In the genomic region with DNA sequence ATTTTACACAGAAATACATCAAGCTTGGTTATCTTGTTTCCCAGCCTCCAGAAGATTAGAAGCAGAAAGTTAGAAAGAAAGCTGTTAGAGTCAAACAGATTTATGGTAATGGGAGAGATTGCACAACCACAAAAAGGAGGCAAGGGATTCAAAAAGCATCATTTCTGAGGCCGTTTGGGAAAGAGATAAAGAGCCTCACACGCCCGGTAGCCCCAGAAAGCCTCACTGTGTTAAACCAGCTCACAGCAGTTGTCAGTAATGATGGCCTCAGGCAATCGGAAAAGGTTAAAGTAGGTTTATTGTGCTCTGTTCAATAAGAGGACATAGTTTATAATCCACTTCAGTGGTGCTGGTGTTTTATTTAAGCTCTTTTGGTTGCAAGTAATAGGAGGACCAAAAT, we compare ENCODE assay signal across 19 cellular contexts.
A peak's percentile ranks its signal among the peaks of the same experiment; 100 is the strongest.
DNase-seq lines count a peak whose midpoint lies in the region; ATAC-seq, FAIRE-seq and TF ChIP-seq lines count a peak whose summit lies in the region.
"Had no signal": no experiment of that assay in that cellular context is flagged by ENCODE, and none has a peak within 500 bp of the region (broad histone marks: within the 10 kb centered on the region; RNA-seq: fewer than 3 reads in every experiment).

No MANE protein-coding gene starts in this region.

- peaks cover 25% of the 10 kb centered on the region for H3K4me1 ChIP-seq in SJCRH30
- H3K4me1 ChIP-seq in neural progenitor cell, result no peaks in the 10 kb centered on the region
- H3K4me1 ChIP-seq in HepG2 (ENCODE audit: insufficient read depth, low read length), result no peaks in the 10 kb centered on the region
- H3K4me1 ChIP-seq: BE2C had no signal

- H3K27ac Mint-ChIP-seq in neural progenitor cell, result no peak overlapping the region
- H3K27ac Mint-ChIP-seq: IgD-negative memory B cell; T-helper 1 cell treated with Interleukin-12 subunit alpha and Interleukin-12 subunit beta and Interleukin-4 antibody, amounts not matched to agents 30 μg/mL and 1 μg/mL, for 36 hours had no signal

- H3K36me3 ChIP-seq in SJCRH30 (no peaks in the 10 kb centered on the region), neural progenitor cell (no peaks in the 10 kb centered on the region), HepG2 (replicated peaks in 1 of 2; ENCODE audit: control insufficient read depth in 1 of 2, insufficient read depth in 2 of 2, low read length in 2 of 2) (no peaks in the 10 kb centered on the region)
- H3K36me3 ChIP-seq: BE2C had no signal

- H4K20me1 ChIP-seq in neural progenitor cell (ENCODE audit: low read depth) (no peaks in the 10 kb centered on the region), HepG2 (ENCODE audit: insufficient read depth, low read length) (no peaks in the 10 kb centered on the region)

- CTCF ChIA-PET in HepG2 (lab: Yijun Ruan, JAX; ENCODE audit: low intra/inter-chr PET ratio, low total read pairs), result no interaction called here

- TF ChIP-seq POLR2A in HepG2 (IDR thresholded peaks at IDR 0.05; ENCODE audit: insufficient read depth in 1 of 2, low read depth in 2 of 2, low read length in 2 of 2), result no peak

- no peaks in the 10 kb centered on the region for H3K27me3 Mint-ChIP-seq in neural progenitor cell (ENCODE audit: insufficient read depth, low read depth)
- H3K27me3 Mint-ChIP-seq: CD4-positive, CD25-positive, alpha-beta regulatory T cell; IgD-negative memory B cell had no signal

- H3K4me1 Mint-ChIP-seq in neural progenitor cell, result peaks cover 14% of the 10 kb centered on the region
- H3K4me1 Mint-ChIP-seq: CD4-positive, CD25-positive, alpha-beta regulatory T cell; IgD-negative memory B cell had no signal

- in situ Hi-C loops in HepG2 (cut with HindIII; ENCODE audit: extremely low pct_ligation_motif_present, low pct_unique_long_range_greater_than_20kb), result no loop called here

- no peak overlapping the region for H3K4me2 ChIP-seq in neural progenitor cell
- no peak overlapping the region for H3K4me2 ChIP-seq in HepG2 (ENCODE audit: low read depth, low read length)
- H3K4me2 ChIP-seq: PC-9 had no signal

- DNase-seq in NCI-H82 (lab: John Stamatoyannopoulos, UW) (peak; percentile 48), NCI-H82 treated with DMSO at 0.1 percent for 48 hours (lab: John Stamatoyannopoulos, UW; ENCODE audit: unreplicated experiment) (no peak), NCI-H2227 (lab: John Stamatoyannopoulos, UW; ENCODE audit: unreplicated experiment) (peak; percentile 58), SJCRH30 (peak; percentile 69 to 90), neural progenitor cell (ENCODE audit: low spot score) (peak; percentile 9), HepG2 (ENCODE audit: low spot score) (no peak), GM03348 (ENCODE audit: low spot score) (no peak)
- DNase-seq in activated T-cell treated with anti-CD3 and anti-CD28 coated beads, Interleukin-2, amount 50 U/mL, for 48 hours, result no peak
- DNase-seq: BE2C; CD4-positive, CD25-positive, alpha-beta regulatory T cell; COR-L47; Karpas-422; NCI-H1694 treated with DMSO at 0.1 percent for 48 hours; NCI-H2107; PC-9; SIG-M5 had no signal

- H3K27me3 ChIP-seq in SJCRH30 (no peaks in the 10 kb centered on the region), neural progenitor cell (no peaks in the 10 kb centered on the region), HepG2 (ENCODE audit: control insufficient read depth in 1 of 2, insufficient read depth in 2 of 2, low read length in 2 of 2) (no peaks in the 10 kb centered on the region)
- H3K27me3 ChIP-seq: BE2C had no signal

- peaks cover 12% of the 10 kb centered on the region for H3K36me3 Mint-ChIP-seq in neural progenitor cell
- H3K36me3 Mint-ChIP-seq: CD4-positive, CD25-positive, alpha-beta regulatory T cell; IgD-negative memory B cell had no signal

- no peak for ATAC-seq in HepG2

- H3K9ac ChIP-seq in neural progenitor cell, result no peak overlapping the region
- no peak overlapping the region for H3K9ac ChIP-seq in HepG2 (ENCODE audit: insufficient read depth, low read depth, low read length)

- TF ChIP-seq RAD21 in HepG2 (CRISPR knock-in tag; IDR thresholded peaks at IDR 0.05), result no peak

- H3K4me3 ChIP-seq in SJCRH30 (0 out of 2 replicates have a peak overlapping the region, but pooled peaks have one; percentile 1), neural progenitor cell (no peak overlapping the region), HepG2 (replicated peaks in 1 of 3; ENCODE audit: insufficient read depth in 1 of 3, low read depth in 2 of 3, low read length in 3 of 3) (no peak overlapping the region)
- H3K4me3 ChIP-seq: PC-9 had no signal

- H3K9me3 ChIP-seq in SJCRH30 (replicated peaks), result no peaks in the 10 kb centered on the region; the same call in 1 of the 2 replicates
- H3K9me3 ChIP-seq in neural progenitor cell (ENCODE audit: low read depth), result no peaks in the 10 kb centered on the region
- H3K9me3 ChIP-seq in HepG2 (ENCODE audit: low read length), result no peaks in the 10 kb centered on the region
- H3K9me3 ChIP-seq: BE2C had no signal

- H2AFZ ChIP-seq in neural progenitor cell (replicated peaks) (no peak overlapping the region), HepG2 (ENCODE audit: low read length) (no peak overlapping the region)

- H3F3A ChIP-seq in neural progenitor cell (ENCODE audit: low read depth), result no peaks in the 10 kb centered on the region

- BruUV-seq in HepG2 (replicated peaks; lab: Mats Ljungman, UMichigan), result no TSS peak

- H3K4me3 Mint-ChIP-seq in neural progenitor cell, result no peak overlapping the region
- H3K4me3 Mint-ChIP-seq: CD4-positive, CD25-positive, alpha-beta regulatory T cell; IgD-negative memory B cell; T-helper 1 cell treated with Interleukin-12 subunit alpha and Interleukin-12 subunit beta and Interleukin-4 antibody, amounts not matched to agents 30 μg/mL and 1 μg/mL, for 36 hours had no signal

- no peak for TF ChIP-seq EP300 in HepG2 (IDR thresholded peaks at IDR 0.05; ENCODE audit: low read depth in 2 of 2, low read length in 2 of 2)
- no peak for TF ChIP-seq EP300 in HepG2 (CRISPR knock-in tag; IDR thresholded peaks at IDR 0.05; ENCODE audit: borderline replicate concordance)

- no peak for TF ChIP-seq CTCF in neural progenitor cell (IDR thresholded peaks at IDR 0.05)
- TF ChIP-seq CTCF in HepG2 (CRISPR knock-in tag; IDR thresholded peaks at IDR 0.05), result no peak

- 4% methylated on average over 4 of the region's 4 CpGs for WGBS in HepG2 (ENCODE audit: low lambda C conversion rate)

- H3K79me2 ChIP-seq in neural progenitor cell (ENCODE audit: low read depth) (no peaks in the 10 kb centered on the region), HepG2 (ENCODE audit: insufficient read depth, low read length) (no peaks in the 10 kb centered on the region)

- no peak for FAIRE-seq in HepG2 (lab: Jason Lieb, UNC)

- intact Hi-C loops in HepG2 (cut with micrococcal nuclease; ENCODE audit: unreplicated experiment), result no loop called here

- peaks cover 7% of the 10 kb centered on the region for H3K9me3 Mint-ChIP-seq in neural progenitor cell

- H3K27ac ChIP-seq in SJCRH30, result peak overlapping the region; percentile 88
- no peak overlapping the region for H3K27ac ChIP-seq in neural progenitor cell
- no peak overlapping the region for H3K27ac ChIP-seq in HepG2 (ENCODE audit: extremely low read length, insufficient read depth, low read length)
- H3K27ac ChIP-seq: PC-9, RWPE1 had no signal

- POLR2A ChIA-PET in HepG2 (lab: Yijun Ruan, JAX), result no interaction called here

TF ChIP-seq in HepG2, 621 proteins besides CTCF, POLR2A, EP300 and RAD21:
- TF ChIP-seq, protein P1, sequence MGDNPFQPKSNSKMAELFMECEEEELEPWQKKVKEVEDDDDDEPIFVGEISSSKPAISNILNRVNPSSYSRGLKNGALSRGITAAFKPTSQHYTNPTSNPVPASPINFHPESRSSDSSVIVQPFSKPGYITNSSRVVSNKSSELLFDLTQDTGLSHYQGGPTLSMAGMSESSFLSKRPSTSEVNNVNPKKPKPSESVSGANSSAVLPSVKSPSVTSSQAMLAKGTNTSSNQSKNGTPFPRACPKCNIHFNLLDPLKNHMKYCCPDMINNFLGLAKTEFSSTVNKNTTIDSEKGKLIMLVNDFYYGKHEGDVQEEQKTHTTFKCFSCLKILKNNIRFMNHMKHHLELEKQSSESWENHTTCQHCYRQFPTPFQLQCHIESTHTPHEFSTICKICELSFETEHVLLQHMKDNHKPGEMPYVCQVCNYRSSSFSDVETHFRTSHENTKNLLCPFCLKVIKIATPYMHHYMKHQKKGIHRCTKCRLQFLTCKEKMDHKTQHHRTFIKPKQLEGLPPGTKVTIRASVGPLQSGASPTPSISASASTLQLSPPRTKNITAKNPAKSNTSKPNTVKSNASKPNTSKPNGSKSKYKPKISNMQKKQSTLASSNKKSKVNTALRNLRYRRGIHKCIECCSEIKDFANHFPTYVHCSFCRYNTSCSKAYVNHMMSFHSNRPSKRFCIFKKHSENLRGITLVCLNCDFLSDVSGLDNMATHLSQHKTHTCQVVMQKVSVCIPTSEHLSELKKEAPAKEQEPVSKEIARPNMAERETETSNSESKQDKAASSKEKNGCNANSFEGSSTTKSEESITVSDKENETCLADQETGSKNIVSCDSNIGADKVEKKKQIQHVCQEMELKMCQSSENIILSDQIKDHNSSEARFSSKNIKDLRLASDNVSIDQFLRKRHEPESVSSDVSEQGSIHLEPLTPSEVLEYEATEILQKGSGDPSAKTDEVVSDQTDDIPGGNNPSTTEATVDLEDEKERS (CRISPR knock-in tag; IDR thresholded peaks at IDR 0.05), result no peak
- no peak for TF ChIP-seq IRF2 (CRISPR knock-in tag; IDR thresholded peaks at IDR 0.05)

Comparison
In these comparisons a context has a peak if more than half of its experiments do, and no peak if none do; other contexts are left out.
1. DNase-seq: peak in NCI-H82 (single experiment), NCI-H2227 (single experiment), SJCRH30 (2 of 2) and neural progenitor cell (single experiment); none in NCI-H82 treated with DMSO at 0.1 percent for 48 hours (single experiment), HepG2 (single experiment), GM03348 (single experiment) and activated T-cell treated with anti-CD3 and anti-CD28 coated beads, Interleukin-2, amount 50 U/mL, for 48 hours (0 of 2).